Comparison of ENCODE assay signal across 1 cellular context in the genomic region with DNA sequence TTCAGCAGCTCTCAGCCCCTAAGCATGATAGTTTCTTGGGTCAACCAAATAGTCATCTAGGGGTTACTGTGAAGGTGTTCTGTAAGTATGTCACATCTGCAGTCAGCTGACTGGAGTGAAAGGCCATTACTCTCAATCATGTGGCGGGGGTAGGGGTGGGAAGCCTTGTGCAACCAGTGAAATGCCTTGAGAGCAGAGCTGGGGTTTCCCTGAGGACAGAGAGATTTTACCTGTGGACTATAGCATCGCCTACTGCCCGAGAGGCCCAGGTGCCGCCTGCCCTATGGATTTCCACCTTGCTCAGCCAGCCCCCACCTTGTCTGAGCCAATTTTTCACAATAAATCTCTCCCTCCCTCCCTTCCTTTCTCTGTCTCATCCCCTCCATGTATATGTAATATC.
TF ChIP-seq lines count a peak whose summit lies in the region.

No MANE protein-coding gene starts in this region.

TF ChIP-seq in K562, 482 proteins besides CTCF, POLR2A, EP300 and RAD21:
- no peak for TF ChIP-seq PBX2 (CRISPR knock-in tag; IDR thresholded peaks at IDR 0.05; ENCODE audit: low read depth)
- TF ChIP-seq PBX2 (tag; conservative IDR thresholded peaks at IDR 0.05; ENCODE audit: low read depth): peak; percentile 44; the same call in 1 of the 2 replicates
- TF ChIP-seq U2AF2 (optimal IDR thresholded peaks at IDR 0.05; ENCODE audit: low read depth, low read length): no peak
- TF ChIP-seq, protein P1, sequence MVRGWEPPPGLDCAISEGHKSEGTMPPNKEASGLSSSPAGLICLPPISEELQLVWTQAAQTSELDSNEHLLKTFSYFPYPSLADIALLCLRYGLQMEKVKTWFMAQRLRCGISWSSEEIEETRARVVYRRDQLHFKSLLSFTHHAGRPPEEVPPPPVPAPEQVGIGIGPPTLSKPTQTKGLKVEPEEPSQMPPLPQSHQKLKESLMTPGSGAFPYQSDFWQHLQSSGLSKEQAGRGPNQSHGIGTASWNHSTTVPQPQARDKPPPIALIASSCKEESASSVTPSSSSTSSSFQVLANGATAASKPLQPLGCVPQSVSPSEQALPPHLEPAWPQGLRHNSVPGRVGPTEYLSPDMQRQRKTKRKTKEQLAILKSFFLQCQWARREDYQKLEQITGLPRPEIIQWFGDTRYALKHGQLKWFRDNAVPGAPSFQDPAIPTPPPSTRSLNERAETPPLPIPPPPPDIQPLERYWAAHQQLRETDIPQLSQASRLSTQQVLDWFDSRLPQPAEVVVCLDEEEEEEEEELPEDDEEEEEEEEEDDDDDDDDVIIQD (CRISPR knock-in tag; IDR thresholded peaks at IDR 0.05): no peak
TF ChIP-seq in K562: peak in this region for 1.
